ENCODE assay signal across 8 cellular contexts in the genomic region with DNA sequence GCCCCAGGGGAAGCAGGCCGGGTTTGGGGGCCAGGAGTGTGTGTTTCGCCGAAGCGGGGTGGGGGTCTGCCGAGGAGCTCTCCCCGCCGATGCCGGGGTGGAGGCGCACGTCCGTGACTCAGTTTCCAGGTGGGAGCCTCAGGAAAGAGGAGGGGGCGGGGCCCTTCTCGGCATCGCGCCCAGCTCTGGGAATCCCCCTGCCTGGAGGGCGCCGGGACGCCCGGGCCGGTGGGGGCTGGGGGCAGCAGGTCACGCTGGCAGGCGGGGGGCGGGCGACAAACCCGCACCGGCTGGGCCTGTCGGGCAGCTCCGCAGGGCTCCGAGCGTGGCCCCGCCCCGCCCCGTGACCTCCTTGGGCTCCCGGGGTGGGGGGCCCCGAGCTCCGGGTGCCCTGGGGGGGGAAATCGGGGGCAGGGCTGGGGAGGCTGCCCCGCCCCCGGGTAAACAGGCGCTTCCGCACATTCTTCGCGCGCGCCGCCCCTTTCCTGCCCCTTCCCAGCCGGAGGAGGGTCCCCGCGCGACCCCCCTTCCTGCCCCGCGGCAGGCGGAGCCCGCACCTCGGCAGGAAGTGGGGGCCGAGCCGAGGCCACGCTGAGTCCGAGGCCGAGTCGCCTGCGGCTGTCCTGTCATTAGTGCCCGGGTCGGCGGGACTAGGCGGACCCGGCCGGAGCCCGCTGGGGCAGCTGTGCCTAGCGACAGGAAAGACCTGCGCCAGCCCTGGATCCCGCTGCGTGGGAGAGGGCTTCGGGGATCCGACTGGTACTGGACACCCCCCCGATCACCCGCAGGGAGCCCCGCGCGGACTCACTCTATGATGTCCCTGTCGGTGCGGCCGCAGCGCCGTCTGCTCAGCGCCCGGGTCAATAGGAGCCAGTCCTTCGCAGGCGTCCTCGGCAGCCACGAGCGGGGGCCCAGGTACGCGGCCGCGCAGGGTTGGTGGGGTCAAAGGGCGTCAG. TPM values are rescaled to one million over a fixed set of nuclear protein-coding genes. Genes with fewer than 3 reads are reported as not detected.
A peak's percentile ranks its signal among the peaks of the same experiment; 100 is the strongest.
DNase-seq lines count a peak whose midpoint lies in the region; ATAC-seq and TF ChIP-seq lines count a peak whose summit lies in the region.

No MANE protein-coding gene starts in this region.

- peak overlapping the region; percentile 79 for H3K4me3 Mint-ChIP-seq in activated naive CD4-positive, alpha-beta T cell treated with anti-CD3 and anti-CD28 coated beads for 36 hours

- H3K9me3 Mint-ChIP-seq in activated naive CD4-positive, alpha-beta T cell treated with anti-CD3 and anti-CD28 coated beads for 36 hours, result no peaks in the 10 kb centered on the region

- no peak overlapping the region for H3K27ac ChIP-seq in cardiac muscle cell

- H3K4me1 ChIP-seq in NT2/D1 (ENCODE audit: insufficient read depth, insufficient read length), result peaks cover 22% of the 10 kb centered on the region
- H3K4me1 ChIP-seq in cardiac muscle cell (ENCODE audit: low read depth), result peaks cover 6% of the 10 kb centered on the region

- CTCF ChIA-PET in activated naive CD4-positive, alpha-beta T cell treated with anti-CD3 and anti-CD28 coated beads for 36 hours (lab: Charles Lee), result interaction anchor here (0.6 to 4.2 kb wide), 7 partner anchors 8 to 97 kb away, joined by 3 to 29 read pairs (median 6); partner anchors contain the start of gene ATP6V0D1

- H3K27me3 Mint-ChIP-seq in activated naive CD4-positive, alpha-beta T cell treated with anti-CD3 and anti-CD28 coated beads for 36 hours (ENCODE audit: low read depth), result no peaks in the 10 kb centered on the region

- H3K36me3 Mint-ChIP-seq in activated naive CD4-positive, alpha-beta T cell treated with anti-CD3 and anti-CD28 coated beads for 36 hours (ENCODE audit: low read depth), result peaks cover 4% of the 10 kb centered on the region

- in situ Hi-C loops in KBM-7 (cut with MboI; ENCODE audit: low pct_unique_long_range_greater_than_20kb, low sequenced_read_pairs), result no loop called here

- H3K36me3 ChIP-seq in NT2/D1 (ENCODE audit: insufficient read depth, insufficient read length, low read length) (peaks cover 41% of the 10 kb centered on the region), cardiac muscle cell (peaks cover 5% of the 10 kb centered on the region)

- no peak overlapping the region for H3K27ac Mint-ChIP-seq in activated naive CD4-positive, alpha-beta T cell treated with anti-CD3 and anti-CD28 coated beads for 36 hours

- peak; percentile 32 for ATAC-seq in GM18907 (IDR thresholded peaks at IDR 0.05; ENCODE audit: unreplicated experiment)

- TF ChIP-seq CTCF in cardiac muscle cell (IDR thresholded peaks at IDR 0.05; ENCODE audit: low read depth, low read length), result no peak

- H3K9me3 ChIP-seq in NT2/D1 (ENCODE audit: insufficient read depth, low read length) (no peaks in the 10 kb centered on the region), cardiac muscle cell (ENCODE audit: low read depth) (no peaks in the 10 kb centered on the region)

- DNase-seq in NT2/D1 (ENCODE audit: low read depth, low spot score) (no peak), cardiac muscle cell (ENCODE audit: low read depth in 1 of 2, low spot score in 1 of 2) (peak; percentile 52 to 61), posterior vena cava (ENCODE audit: low spot score) (peak; percentile 85), NCI-H2029 treated with DMSO at 0.1 percent for 48 hours (lab: John Stamatoyannopoulos, UW) (no peak), cortex of kidney (lab: John Stamatoyannopoulos, UW) (no peak), KBM-7 (no peak)
- peak; percentile 75 for DNase-seq in activated naive CD4-positive, alpha-beta T cell treated with anti-CD3 and anti-CD28 coated beads for 36 hours

- H3K9ac ChIP-seq in NT2/D1 (ENCODE audit: insufficient read length, low read depth), result peak overlapping the region; percentile 87

- H3K4me1 Mint-ChIP-seq in activated naive CD4-positive, alpha-beta T cell treated with anti-CD3 and anti-CD28 coated beads for 36 hours (ENCODE audit: low read depth), result peaks cover 23% of the 10 kb centered on the region

- intact Hi-C loops in activated naive CD4-positive, alpha-beta T cell treated with anti-CD3 and anti-CD28 coated beads for 36 hours (cut with micrococcal nuclease), result loop anchor here (1.0 to 2.0 kb wide), 4 partner anchors 8 to 123 kb away; partner anchors contain the start of genes ACD, ATP6V0D1 and PARD6A
- intact Hi-C loops in posterior vena cava (cut with DNase I), result loop anchor here in 1 of 2 donors (5.0 kb wide), 1 partner anchor 359 kb away; no protein-coding TSS in a partner anchor

- H3K4me3 ChIP-seq in NT2/D1 (ENCODE audit: insufficient read length, low read depth) (peak overlapping the region; percentile 68), cardiac muscle cell (peak overlapping the region; percentile 42)

- H3K27me3 ChIP-seq in NT2/D1 (ENCODE audit: insufficient read depth, insufficient read length) (peaks cover 30% of the 10 kb centered on the region), cardiac muscle cell (peaks cover 57% of the 10 kb centered on the region)

RNA-seq across cellular contexts. Expression of gene RIPOR1, which starts 9.3 kb away (rescaled TPM):
- total RNA-seq in activated naive CD4-positive, alpha-beta T cell treated with anti-CD3 and anti-CD28 coated beads for 36 hours, result 10 to 100 TPM; 34.2 to 41.9 TPM
- total RNA-seq in cardiac muscle cell, result 27.3 and 35.7 TPM in 2 replicates
- 29.5 and 46.3 TPM in 2 replicates for polyA plus RNA-seq in cardiac muscle cell
- total RNA-seq in posterior vena cava, result 100 to 1,000 TPM in 1 of 2 donors, 10 to 100 TPM in 1; 92.5 to 123 TPM

RNA-seq across cellular contexts. Expression of gene CTCF, which starts 24.4 kb away (rescaled TPM):
- 10 to 100 TPM; 51.2 to 52.3 TPM for total RNA-seq in activated naive CD4-positive, alpha-beta T cell treated with anti-CD3 and anti-CD28 coated beads for 36 hours
- total RNA-seq in cardiac muscle cell (25.2 and 33.9 TPM in 2 replicates), posterior vena cava (10 to 100 TPM; 27.6 to 27.8 TPM)
- polyA plus RNA-seq in cardiac muscle cell, result 37.6 and 38.0 TPM in 2 replicates

RNA-seq across cellular contexts. Expression of gene AGRP, which starts 54.6 kb away (rescaled TPM):
- not detected for total RNA-seq in activated naive CD4-positive, alpha-beta T cell treated with anti-CD3 and anti-CD28 coated beads for 36 hours
- total RNA-seq in cardiac muscle cell, result not detected in 2 replicates
- 0.71 TPM in 1 of 2 replicates, not detected in the other for polyA plus RNA-seq in cardiac muscle cell
- not detected for total RNA-seq in posterior vena cava

RNA-seq across cellular contexts. Expression of gene ATP6V0D1, which starts 57.0 kb away (rescaled TPM):
- 10 to 100 TPM; 11.9 to 15.3 TPM for total RNA-seq in activated naive CD4-positive, alpha-beta T cell treated with anti-CD3 and anti-CD28 coated beads for 36 hours
- total RNA-seq in cardiac muscle cell (74.5 and 140 TPM in 2 replicates), posterior vena cava (10 to 100 TPM; 56.7 to 73.4 TPM)
- 139 and 203 TPM in 2 replicates for polyA plus RNA-seq in cardiac muscle cell

Comparison
In these comparisons a context has a peak if more than half of its experiments do, and no peak if none do; other contexts are left out.
1. DNase-seq: peak in activated naive CD4-positive, alpha-beta T cell treated with anti-CD3 and anti-CD28 coated beads for 36 hours (single experiment), cardiac muscle cell (2 of 2) and posterior vena cava (single experiment); none in NT2/D1 (single experiment), NCI-H2029 treated with DMSO at 0.1 percent for 48 hours (single experiment), cortex of kidney (single experiment) and KBM-7 (single experiment).